ENCODE assay signal across 29 cellular contexts in genomic region chrX:21174439-21174838, GRCh38.
"Had no signal": no experiment of that assay in that cellular context is flagged by ENCODE, and none has a peak within 500 bp of the region (broad histone marks: within the 10 kb centered on the region; RNA-seq: fewer than 3 reads in every experiment).

No MANE protein-coding gene starts in this region.

- H3K9me3 Mint-ChIP-seq: activated CD4-positive, alpha-beta memory T cell treated with anti-CD3 and anti-CD28 coated beads, Interleukin-2, amount 10 ng/mL, durations not matched to agents 7 days and 5 days; activated CD4-positive, alpha-beta T cell treated with anti-CD3 and anti-CD28 coated beads, Interleukin-2, amount 10 ng/mL, durations not matched to agents 7 days and 5 days; activated naive CD4-positive, alpha-beta T cell treated with anti-CD3 and anti-CD28 coated beads, Interleukin-2, amount 10 ng/mL, durations not matched to agents 7 days and 5 days; activated naive CD4-positive, alpha-beta T cell treated with anti-CD3 and anti-CD28 coated beads, Interleukin-2, amount 50 U/mL, for 72 hours; activated naive CD8-positive, alpha-beta T cell treated with anti-CD3 and anti-CD28 coated beads, Interleukin-2, amount 10 ng/mL, durations not matched to agents 7 days and 5 days; activated T-cell treated with anti-CD3 and anti-CD28 coated beads, Interleukin-2, amount 50 U/mL, for 24 hours; activated T-cell treated with anti-CD3 and anti-CD28 coated beads, Interleukin-2, amount 50 U/mL, for 72 hours; brain; endodermal cell had no signal

- H3K4me1 ChIP-seq: ascending aorta, breast epithelium, colonic mucosa had no signal

- H3K27ac ChIP-seq: ascending aorta, breast epithelium, cardiac muscle cell, colonic mucosa, dorsolateral prefrontal cortex had no signal

- DNase-seq: activated CD4-positive, alpha-beta memory T cell treated with anti-CD3 and anti-CD28 coated beads, Interleukin-2, amount 10 ng/mL, durations not matched to agents 7 days and 5 days; activated CD4-positive, alpha-beta T cell treated with anti-CD3 and anti-CD28 coated beads for 1 hour; activated CD4-positive, alpha-beta T cell treated with anti-CD3 and anti-CD28 coated beads for 4 hours; activated CD4-positive, alpha-beta T cell treated with anti-CD3 and anti-CD28 coated beads, Interleukin-2, amount 10 ng/mL, durations not matched to agents 7 days and 5 days; activated CD4-positive, alpha-beta T cell treated with anti-CD3 and anti-CD28 coated beads, Interleukin-2, amount 50 U/mL, for 4 hours; activated CD8-positive, alpha-beta memory T cell treated with anti-CD3 and anti-CD28 coated beads, Interleukin-2, amount 50 U/mL, for 48 hours; activated gamma-delta T cell; activated naive CD4-positive, alpha-beta T cell; activated naive CD4-positive, alpha-beta T cell treated with anti-CD3 and anti-CD28 coated beads, Interleukin-2, amount 10 ng/mL, durations not matched to agents 7 days and 5 days; activated naive CD8-positive, alpha-beta T cell treated with anti-CD3 and anti-CD28 coated beads, Interleukin-2, amount 10 ng/mL, durations not matched to agents 7 days and 5 days; activated T-cell treated with anti-CD3 and anti-CD28 coated beads for 4 hours; activated T-cell treated with anti-CD3 and anti-CD28 coated beads, Interleukin-2, amount 50 U/mL, for 24 hours; activated T-cell treated with anti-CD3 and anti-CD28 coated beads, Interleukin-2, amount 50 U/mL, for 72 hours; central memory CD4-positive, alpha-beta T cell; cerebellar nuclear complex; colonic mucosa; dorsolateral prefrontal cortex; effector memory CD4-positive, alpha-beta T cell; endodermal cell; foreskin fibroblast; head of caudate nucleus; T-helper 2 cell had no signal

- H3K4me3 Mint-ChIP-seq: activated CD4-positive, alpha-beta memory T cell treated with anti-CD3 and anti-CD28 coated beads, Interleukin-2, amount 10 ng/mL, durations not matched to agents 7 days and 5 days; activated CD4-positive, alpha-beta T cell treated with anti-CD3 and anti-CD28 coated beads, Interleukin-2, amount 10 ng/mL, durations not matched to agents 7 days and 5 days; activated naive CD4-positive, alpha-beta T cell treated with anti-CD3 and anti-CD28 coated beads, Interleukin-2, amount 10 ng/mL, durations not matched to agents 7 days and 5 days; activated naive CD8-positive, alpha-beta T cell treated with anti-CD3 and anti-CD28 coated beads, Interleukin-2, amount 10 ng/mL, durations not matched to agents 7 days and 5 days; activated T-cell treated with anti-CD3 and anti-CD28 coated beads, Interleukin-2, amount 50 U/mL, for 24 hours; activated T-cell treated with anti-CD3 and anti-CD28 coated beads, Interleukin-2, amount 50 U/mL, for 72 hours; brain; endodermal cell had no signal

- H3K27me3 Mint-ChIP-seq: activated CD4-positive, alpha-beta memory T cell treated with anti-CD3 and anti-CD28 coated beads, Interleukin-2, amount 10 ng/mL, durations not matched to agents 7 days and 5 days; activated CD4-positive, alpha-beta T cell treated with anti-CD3 and anti-CD28 coated beads, Interleukin-2, amount 10 ng/mL, durations not matched to agents 7 days and 5 days; activated naive CD4-positive, alpha-beta T cell treated with anti-CD3 and anti-CD28 coated beads, Interleukin-2, amount 10 ng/mL, durations not matched to agents 7 days and 5 days; brain had no signal

- H3K27ac Mint-ChIP-seq: activated CD4-positive, alpha-beta memory T cell treated with anti-CD3 and anti-CD28 coated beads, Interleukin-2, amount 10 ng/mL, durations not matched to agents 7 days and 5 days; activated CD4-positive, alpha-beta T cell treated with anti-CD3 and anti-CD28 coated beads, Interleukin-2, amount 10 ng/mL, durations not matched to agents 7 days and 5 days; activated naive CD4-positive, alpha-beta T cell treated with anti-CD3 and anti-CD28 coated beads, Interleukin-2, amount 10 ng/mL, durations not matched to agents 7 days and 5 days; activated naive CD4-positive, alpha-beta T cell treated with anti-CD3 and anti-CD28 coated beads, Interleukin-2, amount 50 U/mL, for 72 hours; activated naive CD8-positive, alpha-beta T cell treated with anti-CD3 and anti-CD28 coated beads, Interleukin-2, amount 10 ng/mL, durations not matched to agents 7 days and 5 days; activated T-cell treated with anti-CD3 and anti-CD28 coated beads, Interleukin-2, amount 50 U/mL, for 24 hours; activated T-cell treated with anti-CD3 and anti-CD28 coated beads, Interleukin-2, amount 50 U/mL, for 72 hours; brain; endodermal cell had no signal

- H3K9me3 ChIP-seq: ascending aorta, breast epithelium, colonic mucosa had no signal

- FAIRE-seq: frontal cortex had no signal

- H3K4me1 Mint-ChIP-seq: activated CD4-positive, alpha-beta memory T cell treated with anti-CD3 and anti-CD28 coated beads, Interleukin-2, amount 10 ng/mL, durations not matched to agents 7 days and 5 days; activated CD4-positive, alpha-beta T cell treated with anti-CD3 and anti-CD28 coated beads, Interleukin-2, amount 10 ng/mL, durations not matched to agents 7 days and 5 days; activated naive CD4-positive, alpha-beta T cell treated with anti-CD3 and anti-CD28 coated beads, Interleukin-2, amount 10 ng/mL, durations not matched to agents 7 days and 5 days; activated naive CD8-positive, alpha-beta T cell treated with anti-CD3 and anti-CD28 coated beads, Interleukin-2, amount 10 ng/mL, durations not matched to agents 7 days and 5 days had no signal

- H3K4me3 ChIP-seq: ascending aorta, breast epithelium, cardiac muscle cell, colonic mucosa, dorsolateral prefrontal cortex had no signal

- ATAC-seq: activated naive CD4-positive, alpha-beta T cell treated with anti-CD3 and anti-CD28 coated beads, Interleukin-2, amount 50 U/mL, for 72 hours; activated T-cell treated with anti-CD3 and anti-CD28 coated beads, Interleukin-2, amount 50 U/mL, for 72 hours; esophagus mucosa had no signal

- H3K36me3 ChIP-seq: ascending aorta, breast epithelium, cardiac muscle cell, colonic mucosa had no signal

- H3K27me3 ChIP-seq: ascending aorta, cardiac muscle cell, colonic mucosa had no signal

- H3K36me3 Mint-ChIP-seq: activated naive CD4-positive, alpha-beta T cell treated with anti-CD3 and anti-CD28 coated beads, Interleukin-2, amount 10 ng/mL, durations not matched to agents 7 days and 5 days; activated naive CD4-positive, alpha-beta T cell treated with anti-CD3 and anti-CD28 coated beads, Interleukin-2, amount 50 U/mL, for 72 hours; activated naive CD8-positive, alpha-beta T cell treated with anti-CD3 and anti-CD28 coated beads, Interleukin-2, amount 10 ng/mL, durations not matched to agents 7 days and 5 days; brain had no signal
